ENCODE assay signal across 8 cellular contexts in the genomic region with DNA sequence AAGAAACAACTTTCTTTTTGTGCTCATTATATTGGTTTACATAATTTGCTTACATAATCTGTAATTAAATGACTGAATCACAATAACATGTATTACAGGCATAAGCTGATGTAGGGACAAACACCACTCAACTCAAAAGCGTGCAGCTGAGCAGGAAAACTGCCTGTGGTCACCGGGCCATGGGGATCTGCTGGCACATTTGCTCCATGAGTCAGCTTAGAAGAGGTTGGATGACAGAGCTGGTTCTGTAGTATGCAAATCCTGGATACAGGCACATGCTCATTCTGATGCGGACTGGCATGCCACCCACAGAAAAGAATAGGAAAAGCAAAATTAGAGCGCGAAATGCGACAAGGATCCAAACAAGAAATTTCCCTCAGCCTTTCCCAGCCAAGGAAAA.
DNase-seq lines count a peak whose midpoint lies in the region; ATAC-seq, FAIRE-seq and TF ChIP-seq lines count a peak whose summit lies in the region.

No MANE protein-coding gene starts in this region.

- H4K5ac ChIP-seq in H1 (ENCODE audit: insufficient read length, low read depth, low read length) = no peak overlapping the region

- H3K23ac ChIP-seq in H1 (ENCODE audit: insufficient read length) = no peak overlapping the region

- H3K9ac ChIP-seq in H1 (replicated peaks in 1 of 4; ENCODE audit: extremely low read depth in 1 of 4, low read depth in 3 of 4, low read length in 3 of 4) = no peak overlapping the region

- H3K9me3 ChIP-seq in H1 (ENCODE audit: insufficient read depth in 2 of 2, low read depth in 1 of 2, low read length in 1 of 2) (no peaks in the 10 kb centered on the region), osteoblast (ENCODE audit: low read depth, low read length) (no peaks in the 10 kb centered on the region)

- no peak overlapping the region for H2BK120ac ChIP-seq in H1 (replicated peaks; ENCODE audit: low read depth, low read length)

- H3K79me2 ChIP-seq in H1 (ENCODE audit: control insufficient read depth in 1 of 2, insufficient read depth in 2 of 2, low read length in 2 of 2) (no peaks in the 10 kb centered on the region), osteoblast (ENCODE audit: insufficient read depth, low read length) (no peaks in the 10 kb centered on the region)

- no peak overlapping the region for H2AK5ac ChIP-seq in H1 (ENCODE audit: low read depth, low read length)

- no peaks in the 10 kb centered on the region for H3K36me3 ChIP-seq in H1 (ENCODE audit: control insufficient read depth in 2 of 4, insufficient read depth in 4 of 4, low read length in 3 of 4)
- no peaks in the 10 kb centered on the region for H3K36me3 ChIP-seq in osteoblast (ENCODE audit: insufficient read depth, low read length)

- TF ChIP-seq CTCF in H1 (IDR thresholded peaks at IDR 0.05; ENCODE audit: control extremely low read depth in 1 of 3, insufficient read depth in 1 of 3, low read depth in 1 of 3, low read length in 3 of 3) (no peak), osteoblast (IDR thresholded peaks at IDR 0.05; ENCODE audit: extremely low read depth, low read depth, low read length) (no peak)

- H2BK20ac ChIP-seq in H1 (ENCODE audit: low read length) = no peak overlapping the region

- no peak overlapping the region for H3K4me2 ChIP-seq in H1 (ENCODE audit: insufficient read depth in 1 of 2, low read depth in 2 of 2, low read length in 2 of 2)
- H3K4me2 ChIP-seq in osteoblast (ENCODE audit: insufficient read depth, low read length) = peak overlapping the region; percentile 70

- H3K27me3 ChIP-seq in H1 (replicated peaks in 1 of 4; ENCODE audit: control insufficient read depth in 3 of 4, extremely low read depth in 1 of 4, insufficient read depth in 3 of 4, low read length in 3 of 4) = no peaks in the 10 kb centered on the region
- H3K27me3 ChIP-seq in osteoblast (ENCODE audit: insufficient read depth, low read length) = no peaks in the 10 kb centered on the region

- TF ChIP-seq RAD21 in H1 (IDR thresholded peaks at IDR 0.05 in 1 of 2, conservative IDR thresholded peaks at IDR 0.05 in 1 of 2; ENCODE audit: low read depth in 2 of 2, low read length in 2 of 2) = no peak

- H4K8ac ChIP-seq in H1 (ENCODE audit: extremely low read depth, insufficient read depth, low read length) = no peak overlapping the region

- 70% methylated on average over 6 of the region's 6 CpGs; no CpG with 5 or more reads in 1 of the 2 experiments for WGBS in H1 (ENCODE audit: extremely low coverage in 1 of 2, insufficient coverage in 1 of 2, insufficient read length in 1 of 2, insufficient replicate concordance in 2 of 2, low coverage in 1 of 2, low lambda C conversion rate in 2 of 2, missing lambda C conversion rate in 1 of 2), 2 experiments

- H4K91ac ChIP-seq in H1 (replicated peaks; ENCODE audit: insufficient read length, low read length) = no peak overlapping the region

- POLR2A ChIA-PET in H1 (lab: Charles Lee; ENCODE audit: partially characterized antibody) = no interaction called here

- peaks cover 0 to 10% (median 3%) of the 10 kb centered on the region in 4 experiments; a peak in 4 of 7 replicates for H3K4me1 ChIP-seq in H1 (replicated peaks in 1 of 4; ENCODE audit: control insufficient read depth in 3 of 4, insufficient read depth in 4 of 4, low read length in 3 of 4)
- H3K4me1 ChIP-seq in osteoblast (ENCODE audit: insufficient read depth, low read length) = peaks cover 33% of the 10 kb centered on the region

- H3K14ac ChIP-seq in H1 (ENCODE audit: insufficient read length) = no peak overlapping the region

- H2AFZ ChIP-seq in H1 (ENCODE audit: low read length) (no peak overlapping the region), osteoblast (ENCODE audit: low read length) (peak overlapping the region; percentile 56)

- no peak overlapping the region for H2BK12ac ChIP-seq in H1 (ENCODE audit: low read depth, low read length)

- ATAC-seq in HG02759 (IDR thresholded peaks at IDR 0.05; ENCODE audit: unreplicated experiment) (no peak), GM18505 (IDR thresholded peaks at IDR 0.05; ENCODE audit: unreplicated experiment) (no peak)

- no peaks in the 10 kb centered on the region for H3K23me2 ChIP-seq in H1 (ENCODE audit: low read depth, low read length)

- TF ChIP-seq EP300 in H1 (IDR thresholded peaks at IDR 0.05; ENCODE audit: borderline replicate concordance in 1 of 2, low read depth in 2 of 2, low read length in 2 of 2) = no peak

- no peak overlapping the region for H2BK15ac ChIP-seq in H1 (ENCODE audit: low read length)

- DNase-seq in NCI-H1694 treated with DMSO at 0.1 percent for 48 hours (lab: John Stamatoyannopoulos, UW) (peak; percentile 43), NCI-H1694 (lab: John Stamatoyannopoulos, UW) (no peak), NCI-H526 (lab: John Stamatoyannopoulos, UW) (peak; percentile 90 to 93), H1 (ENCODE audit: low read depth in 1 of 2, low spot score in 2 of 2) (peak; percentile 19), osteoblast (ENCODE audit: insufficient read length, low spot score, missing footprints) (peak; percentile 94)
- no peak for DNase-seq in activated CD8-positive, alpha-beta memory T cell treated with anti-CD3 and anti-CD28 coated beads, Interleukin-2, amount 50 U/mL, for 4 hours

- H3K27ac ChIP-seq in H1 (ENCODE audit: low read depth, low read length) = no peak overlapping the region
- peak overlapping the region; percentile 81 for H3K27ac ChIP-seq in osteoblast (ENCODE audit: low read depth, low read length)

- no peak overlapping the region for H2BK5ac ChIP-seq in H1 (ENCODE audit: low read depth, low read length)

- FAIRE-seq in H1 (lab: Jason Lieb, UNC) = peak; percentile 78

- H3K56ac ChIP-seq in H1 (replicated peaks; ENCODE audit: insufficient read length, low read depth, low read length) = no peak overlapping the region

- no peak overlapping the region for H3K18ac ChIP-seq in H1 (ENCODE audit: extremely low read depth, low read length)

- TF ChIP-seq POLR2A in H1 (IDR thresholded peaks at IDR 0.05; ENCODE audit: control extremely low read depth in 1 of 2, low read depth in 2 of 2, low read length in 2 of 2) = no peak
- no peak for TF ChIP-seq POLR2A in GM18505 (IDR thresholded peaks at IDR 0.05; ENCODE audit: borderline replicate concordance, extremely low read depth, insufficient read depth, insufficient read length)

- H3K4me3 ChIP-seq in H1 (ENCODE audit: extremely low read depth in 1 of 4, insufficient read depth in 2 of 4, low read depth in 3 of 4, low read length in 4 of 4) (no peak overlapping the region), osteoblast (ENCODE audit: insufficient read depth, low read length) (no peak overlapping the region)

- H3K4ac ChIP-seq in H1 (replicated peaks; ENCODE audit: insufficient read length, low read depth, low read length) = no peak overlapping the region

- no peaks in the 10 kb centered on the region for H4K20me1 ChIP-seq in H1 (replicated peaks in 1 of 2; ENCODE audit: control insufficient read depth in 1 of 2, insufficient read depth in 2 of 2, low read length in 2 of 2)
- no peaks in the 10 kb centered on the region for H4K20me1 ChIP-seq in osteoblast (ENCODE audit: insufficient read depth, low read length)

- CTCF ChIA-PET in H1 (lab: Charles Lee; ENCODE audit: partially characterized antibody) = interaction anchor here (1.3 kb wide), 1 partner anchor 10 kb away, joined by 4 read pairs; no protein-coding TSS in a partner anchor

- H3K79me1 ChIP-seq in H1 (ENCODE audit: low read depth, low read length) = no peaks in the 10 kb centered on the region

TF ChIP-seq in H1, 55 proteins besides CTCF, POLR2A, EP300 and RAD21:
- TF ChIP-seq ATF3 (IDR thresholded peaks at IDR 0.05; ENCODE audit: insufficient read depth, low read depth, low read length) (no peak), RNF2 (IDR thresholded peaks at IDR 0.05; ENCODE audit: borderline replicate concordance, low read depth, low read length, missing control alignments, poor library complexity, severe bottlenecking) (no peak), BCL11A (IDR thresholded peaks at IDR 0.05; ENCODE audit: low read depth in 2 of 2, low read length in 2 of 2) (no peak), MAX (IDR thresholded peaks at IDR 0.05) (0 out of 2 replicates have a peak, but pooled peaks have one; percentile 10), BACH1 (IDR thresholded peaks at IDR 0.05; ENCODE audit: low read length) (peak; percentile 84), SP1 (IDR thresholded peaks at IDR 0.05; ENCODE audit: low read depth, low read length) (no peak), SIX5 (IDR thresholded peaks at IDR 0.05; ENCODE audit: low read depth, low read length) (no peak), CHD1 (IDR thresholded peaks at IDR 0.05; ENCODE audit: low read depth, low read length) (no peak), PHF8 (conservative IDR thresholded peaks at IDR 0.05; ENCODE audit: low read depth, low read length) (no peak)

Comparison
In these comparisons a context has a peak if more than half of its experiments do, and no peak if none do; other contexts are left out.
1. DNase-seq: peak in NCI-H1694 treated with DMSO at 0.1 percent for 48 hours (single experiment), NCI-H526 (2 of 2), H1 (2 of 2) and osteoblast (single experiment); none in NCI-H1694 (single experiment) and activated CD8-positive, alpha-beta memory T cell treated with anti-CD3 and anti-CD28 coated beads, Interleukin-2, amount 50 U/mL, for 4 hours (single experiment).